Comparison of ENCODE assay signal across 11 cellular contexts in genomic region chr6:36858407-36858981, GRCh38. TPM values are rescaled to one million over a fixed set of nuclear protein-coding genes. Genes with fewer than 3 reads are reported as not detected.
DNase-seq lines count a peak whose midpoint lies in the region; ATAC-seq and TF ChIP-seq lines count a peak whose summit lies in the region.
"Had no signal": no experiment of that assay in that cellular context is flagged by ENCODE, and none has a peak within 500 bp of the region (broad histone marks: within the 10 kb centered on the region; RNA-seq: fewer than 3 reads in every experiment).

No MANE protein-coding gene starts in this region.

- H3K4me1 Mint-ChIP-seq in chondrocyte (ENCODE audit: low read depth) = peaks cover 15% of the 10 kb centered on the region

- H3K27me3 Mint-ChIP-seq in chondrocyte (ENCODE audit: low read depth) = no peaks in the 10 kb centered on the region

- H3K9me3 Mint-ChIP-seq in chondrocyte (ENCODE audit: low read depth) = no peaks in the 10 kb centered on the region
- H3K9me3 Mint-ChIP-seq: activated T-helper 2 cell treated with anti-CD3 and anti-CD28 coated beads, Interferon-gamma antibody, Interleukin-2, Interleukin-4, amounts not matched to agents 10 μg/mL and 5 μg/mL and 100 μg/mL, durations not matched to agents 14 hours and 24 hours and 36 hours had no signal

- TF ChIP-seq CTCF in chondrocyte (IDR thresholded peaks at IDR 0.05) (no peak), upper lobe of right lung (IDR thresholded peaks at IDR 0.05) (no peak), BE2C (IDR thresholded peaks at IDR 0.05; ENCODE audit: low read depth, low read length) (no peak)

- H3K27ac ChIP-seq in HUES6 (ENCODE audit: low read depth, low read length) = peak overlapping the region; percentile 11; the same call in 1 of the 2 replicates
- H3K27ac ChIP-seq in layer of hippocampus (ENCODE audit: low read depth, low read length) = peak overlapping the region; percentile 6
- H3K27ac ChIP-seq in upper lobe of right lung = no peak overlapping the region

- intact Hi-C loops in upper lobe of right lung (cut with DNase I) = no loop called here

- ATAC-seq in upper lobe of right lung = peak; percentile 55

- H3K36me3 Mint-ChIP-seq in chondrocyte (ENCODE audit: low read depth) = peaks cover 17% of the 10 kb centered on the region

- no peak overlapping the region for H3K4me3 Mint-ChIP-seq in chondrocyte (ENCODE audit: unreplicated experiment)

- no peaks in the 10 kb centered on the region for H3K9me3 ChIP-seq in HUES6 (ENCODE audit: control insufficient read depth, insufficient read depth, low read depth, low read length)
- H3K9me3 ChIP-seq in upper lobe of right lung = no peaks in the 10 kb centered on the region
- H3K9me3 ChIP-seq in BE2C = no peaks in the 10 kb centered on the region

- H3K4me1 ChIP-seq in HUES6 (ENCODE audit: control insufficient read depth, insufficient read depth, low read length) (peaks cover 12% of the 10 kb centered on the region), upper lobe of right lung (no peaks in the 10 kb centered on the region), BE2C (no peaks in the 10 kb centered on the region)

- H3K4me3 ChIP-seq in HUES6 (ENCODE audit: low read depth, low read length) (peak overlapping the region; percentile 9; the same call in 1 of the 2 replicates), upper lobe of right lung (no peak overlapping the region), BE2C (ENCODE audit: low read depth, low read length) (no peak overlapping the region)

- peak overlapping the region; percentile 60 for H3K27ac Mint-ChIP-seq in chondrocyte (ENCODE audit: unreplicated experiment)
- H3K27ac Mint-ChIP-seq: activated T-helper 2 cell treated with anti-CD3 and anti-CD28 coated beads, Interferon-gamma antibody, Interleukin-2, Interleukin-4, amounts not matched to agents 10 μg/mL and 5 μg/mL and 100 μg/mL, durations not matched to agents 14 hours and 24 hours and 36 hours had no signal

- H3K9ac ChIP-seq in HUES6 (ENCODE audit: low read length) = no peak overlapping the region

- no peaks in the 10 kb centered on the region for H3K27me3 ChIP-seq in HUES6 (ENCODE audit: control insufficient read depth, insufficient read depth, low read length)
- no peaks in the 10 kb centered on the region for H3K27me3 ChIP-seq in layer of hippocampus (ENCODE audit: control insufficient read depth, insufficient read depth, low read length)
- H3K27me3 ChIP-seq in upper lobe of right lung = no peaks in the 10 kb centered on the region
- H3K27me3 ChIP-seq in BE2C = no peaks in the 10 kb centered on the region

- DNase-seq in chondrocyte (ENCODE audit: low spot score) (no peak), upper lobe of right lung (no peak), BE2C (no peak), HUDEP-2 (lab: John Stamatoyannopoulos, UW; ENCODE audit: unreplicated experiment in 76 of 76) (no peak), DMS 273 treated with DMSO at 0.1 percent for 48 hours (lab: John Stamatoyannopoulos, UW) (no peak)
- DNase-seq: effector memory CD4-positive, alpha-beta T cell; GOT3; NCI-H1417 had no signal

- H3K36me3 ChIP-seq in HUES6 (ENCODE audit: control insufficient read depth, insufficient read depth, low read length) (peaks cover 55% of the 10 kb centered on the region), upper lobe of right lung (peaks cover 17% of the 10 kb centered on the region), BE2C (peaks cover 51% of the 10 kb centered on the region)

RNA-seq across cellular contexts. Expression of gene PPIL1, which starts 16.1 kb away (rescaled TPM):
- total RNA-seq in chondrocyte (25.0 to 33.5 TPM (median 25.6 TPM) in 3 replicates), upper lobe of right lung (15.7 TPM)
- 69.1 TPM for polyA plus RNA-seq in BE2C (2012; ENCODE audit: insufficient read depth, insufficient read length, low read depth)

RNA-seq across cellular contexts. Expression of gene CPNE5, which starts 19.2 kb away (rescaled TPM):
- total RNA-seq in chondrocyte (0.18 TPM in 1 of 3 replicates, not detected in the others), upper lobe of right lung (2.3 TPM)
- not detected for polyA plus RNA-seq in BE2C (2012; ENCODE audit: insufficient read depth, insufficient read length, low read depth)

RNA-seq across cellular contexts. Expression of gene C6orf89, which starts 27.3 kb away (rescaled TPM):
- 56.1 to 76.9 TPM (median 57.4 TPM) in 3 replicates for total RNA-seq in chondrocyte
- total RNA-seq in upper lobe of right lung = 57.9 TPM
- 30.3 TPM for polyA plus RNA-seq in BE2C (2012; ENCODE audit: insufficient read depth, insufficient read length, low read depth)
